ENCODE assay signal across 9 cellular contexts in the genomic region with DNA sequence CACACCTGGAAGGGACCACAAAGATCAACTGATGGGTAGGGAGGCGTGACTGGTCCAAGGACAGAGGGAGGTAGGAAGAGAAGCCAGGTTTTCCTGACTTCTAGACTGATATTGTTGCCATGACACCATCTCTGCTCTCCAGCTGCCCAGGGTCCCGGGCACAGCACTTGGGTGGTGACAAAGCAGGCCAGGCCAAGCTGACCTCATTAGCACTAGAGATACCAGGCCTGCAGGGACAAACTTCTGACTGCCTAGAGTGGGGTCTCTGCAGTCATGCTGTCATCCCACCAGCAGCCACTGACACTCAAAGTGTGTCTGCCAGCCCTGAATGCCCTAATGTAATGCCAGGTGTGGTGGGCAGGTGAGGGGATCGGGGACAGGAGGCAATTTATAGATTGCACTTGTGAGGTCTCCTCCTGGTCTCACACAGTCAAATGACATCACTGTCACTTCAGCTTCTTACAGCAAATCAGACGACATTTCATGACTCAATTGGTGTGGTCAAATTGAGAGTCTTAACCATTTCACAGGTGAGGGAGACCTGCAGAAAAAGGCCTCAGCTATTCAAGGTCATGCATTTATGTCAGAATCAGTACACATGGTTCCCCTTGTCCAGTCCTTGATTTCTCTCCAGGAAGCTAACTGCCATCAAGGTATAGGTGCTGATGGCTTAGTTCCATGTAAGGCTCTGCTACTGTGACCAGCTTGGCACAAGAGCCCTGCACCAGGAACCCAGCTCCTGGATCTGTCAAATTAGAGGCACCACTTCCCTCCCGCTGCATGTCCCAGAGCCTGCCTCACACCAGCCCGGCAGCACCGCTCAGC. TPM values are rescaled to one million over a fixed set of nuclear protein-coding genes. Genes with fewer than 3 reads are reported as not detected.
A peak's percentile ranks its signal among the peaks of the same experiment; 100 is the strongest.
DNase-seq lines count a peak whose midpoint lies in the region; ATAC-seq and TF ChIP-seq lines count a peak whose summit lies in the region.
"Had no signal": no experiment of that assay in that cellular context is flagged by ENCODE, and none has a peak within 500 bp of the region (broad histone marks: within the 10 kb centered on the region; RNA-seq: fewer than 3 reads in every experiment).

No MANE protein-coding gene starts in this region.

- no peak for DNase-seq in neuronal stem cell (ENCODE audit: low spot score)
- no peak for DNase-seq in stimulated activated CD4-positive, alpha-beta T cell treated with anti-CD3 and anti-CD28 coated beads, Interleukin-2, amount 100 ng/mL, for 48 hours
- DNase-seq: NCI-H1048 had no signal

- H3K27me3 ChIP-seq in BLaER1 (no peaks in the 10 kb centered on the region), OCI-LY3 (ENCODE audit: low read depth, low read length) (no peaks in the 10 kb centered on the region), endocrine pancreas (ENCODE audit: control insufficient read depth, insufficient read depth, low read length) (no peaks in the 10 kb centered on the region), neuronal stem cell (ENCODE audit: control insufficient read depth in 3 of 3, insufficient read depth in 3 of 3, low read depth in 1 of 3, low read length in 3 of 3) (no peaks in the 10 kb centered on the region)

- H3K14ac ChIP-seq in neuronal stem cell (ENCODE audit: low read length) = no peak overlapping the region

- H3K27ac ChIP-seq in BLaER1 = peak overlapping the region; percentile 55; the same call in 1 of the 2 replicates
- no peak overlapping the region for H3K27ac ChIP-seq in OCI-LY3 (ENCODE audit: low read length)
- no peak overlapping the region for H3K27ac ChIP-seq in neuronal stem cell (replicated peaks; ENCODE audit: low read length)

- H2AK5ac ChIP-seq in neuronal stem cell (ENCODE audit: low read depth, low read length) = no peak overlapping the region

- peaks cover 52% of the 10 kb centered on the region for H4K20me1 ChIP-seq in BLaER1
- H4K20me1 ChIP-seq in OCI-LY3 (ENCODE audit: insufficient read depth, low read length) = no peaks in the 10 kb centered on the region

- no peaks in the 10 kb centered on the region for H3K36me3 ChIP-seq in BLaER1
- no peaks in the 10 kb centered on the region for H3K36me3 ChIP-seq in OCI-LY3 (replicated peaks; ENCODE audit: low read depth, low read length)
- H3K36me3 ChIP-seq in endocrine pancreas (ENCODE audit: control insufficient read depth, insufficient read depth, low read length) = no peaks in the 10 kb centered on the region
- peaks cover 0 to 5% of the 10 kb centered on the region in 2 donors for H3K36me3 ChIP-seq in neuronal stem cell (replicated peaks in 1 of 2; ENCODE audit: control insufficient read depth in 2 of 2, insufficient read depth in 2 of 2, low read length in 2 of 2)

- H2BK12ac ChIP-seq in neuronal stem cell (ENCODE audit: low read length) = no peak overlapping the region

- TF ChIP-seq CTCF in OCI-LY3 (IDR thresholded peaks at IDR 0.05; ENCODE audit: low read depth, low read length) = no peak

- H3K18ac ChIP-seq in neuronal stem cell (ENCODE audit: low read length) = no peak overlapping the region

- peak overlapping the region; percentile 91 for H3K9ac ChIP-seq in BLaER1
- no peak overlapping the region for H3K9ac ChIP-seq in OCI-LY3 (ENCODE audit: low read length)
- no peak overlapping the region for H3K9ac ChIP-seq in endocrine pancreas (ENCODE audit: control insufficient read depth, insufficient read depth, low read length)
- no peak overlapping the region for H3K9ac ChIP-seq in neuronal stem cell (ENCODE audit: low read depth, low read length, poor library complexity)

- no peak overlapping the region for H2BK15ac ChIP-seq in neuronal stem cell (ENCODE audit: low read length)

- H3K4me1 ChIP-seq in BLaER1 = peaks cover 70% of the 10 kb centered on the region
- H3K4me1 ChIP-seq in OCI-LY3 (ENCODE audit: low read length) = peaks cover 22% of the 10 kb centered on the region
- no peaks in the 10 kb centered on the region for H3K4me1 ChIP-seq in endocrine pancreas (ENCODE audit: control insufficient read depth, insufficient read depth, low read length)
- H3K4me1 ChIP-seq in neuronal stem cell (ENCODE audit: control insufficient read depth in 2 of 2, insufficient read depth in 1 of 2, low read depth in 1 of 2, low read length in 2 of 2) = peaks cover 21 to 25% of the 10 kb centered on the region in 2 donors

- H3K9me3 ChIP-seq in BLaER1 = no peaks in the 10 kb centered on the region
- no peaks in the 10 kb centered on the region for H3K9me3 ChIP-seq in OCI-LY3 (ENCODE audit: insufficient read depth, low read length)
- no peaks in the 10 kb centered on the region for H3K9me3 ChIP-seq in endocrine pancreas (ENCODE audit: control insufficient read depth, low read length)
- H3K9me3 ChIP-seq in neuronal stem cell (replicated peaks in 1 of 2; ENCODE audit: control insufficient read depth in 2 of 2, insufficient read depth in 1 of 2, low read depth in 1 of 2, low read length in 2 of 2) = no peaks in the 10 kb centered on the region

- no peak overlapping the region for H2BK5ac ChIP-seq in neuronal stem cell (ENCODE audit: low read length)

- peak overlapping the region; percentile 58 for H3K23ac ChIP-seq in neuronal stem cell (ENCODE audit: low read depth, low read length, poor library complexity)

- no peak overlapping the region for H4K91ac ChIP-seq in neuronal stem cell (ENCODE audit: low read depth, low read length, poor library complexity)

- H2AFZ ChIP-seq in OCI-LY3 (ENCODE audit: low read depth, low read length) = no peak overlapping the region
- H2AFZ ChIP-seq in neuronal stem cell (ENCODE audit: low read length) = no peak overlapping the region

- H3K79me1 ChIP-seq in neuronal stem cell (ENCODE audit: low read depth, low read length) = peaks cover 7% of the 10 kb centered on the region

- ATAC-seq in GM18858 (IDR thresholded peaks at IDR 0.05; ENCODE audit: unreplicated experiment) (no peak), HG02759 (IDR thresholded peaks at IDR 0.05; ENCODE audit: unreplicated experiment) (no peak), GM18502 (IDR thresholded peaks at IDR 0.05; ENCODE audit: poor library complexity, unreplicated experiment) (no peak)

- H3K4me2 ChIP-seq in BLaER1 = peak overlapping the region; percentile 99
- peak overlapping the region; percentile 86; the same call in 1 of the 2 replicates for H3K4me2 ChIP-seq in OCI-LY3 (ENCODE audit: low read length)
- H3K4me2 ChIP-seq in neuronal stem cell (ENCODE audit: insufficient read depth, low read length, poor library complexity, severe bottlenecking) = no peak overlapping the region

- peaks cover 36% of the 10 kb centered on the region for H3K79me2 ChIP-seq in OCI-LY3 (ENCODE audit: low read length)

- H3K4ac ChIP-seq in neuronal stem cell (ENCODE audit: low read length) = no peak overlapping the region

- H3K4me3 ChIP-seq in BLaER1 (peak overlapping the region; percentile 77; the same call in 1 of the 2 replicates), OCI-LY3 (ENCODE audit: low read length) (no peak overlapping the region), endocrine pancreas (ENCODE audit: control insufficient read depth, insufficient read depth, low read length) (peak overlapping the region; percentile 12), neuronal stem cell (ENCODE audit: low read length in 2 of 2) (peak overlapping the region in 1 of 2 donors; percentile 20)

- H4K8ac ChIP-seq in neuronal stem cell (ENCODE audit: low read depth, low read length) = no peak overlapping the region

- no peak overlapping the region for H2BK120ac ChIP-seq in neuronal stem cell (ENCODE audit: low read depth, low read length)

- no CpG with 5 or more reads among the region's 7 CpGs for WGBS in neuronal stem cell (ENCODE audit: extremely low coverage in 2 of 2, insufficient read length in 2 of 2, insufficient replicate concordance in 1 of 2), 2 donors

RNA-seq across cellular contexts. Expression of a gene that starts 2.7 kb away (rescaled TPM):
- polyA plus RNA-seq in neuronal stem cell (2013, experiment 1 of 2) = 9.4 TPM
- polyA plus RNA-seq in neuronal stem cell (2013, experiment 2 of 2) = 9.4 TPM
